Comparison of ENCODE assay signal across 15 cellular contexts in genomic region chr9:129185991-129186390, GRCh38. TPM values are rescaled to one million over a fixed set of nuclear protein-coding genes. Genes with fewer than 3 reads are reported as not detected.
DNase-seq lines count a peak whose midpoint lies in the region; ATAC-seq and TF ChIP-seq lines count a peak whose summit lies in the region.
"Had no signal": no experiment of that assay in that cellular context is flagged by ENCODE, and none has a peak within 500 bp of the region (broad histone marks: within the 10 kb centered on the region; RNA-seq: fewer than 3 reads in every experiment).

No MANE protein-coding gene starts in this region.

- no peak overlapping the region for H3K27ac Mint-ChIP-seq in activated CD4-positive, alpha-beta T cell treated with anti-CD3 and anti-CD28 coated beads for 36 hours
- H3K27ac Mint-ChIP-seq in CD4-positive, CD25-positive, alpha-beta regulatory T cell, result no peak overlapping the region
- no peak overlapping the region for H3K27ac Mint-ChIP-seq in stimulated activated memory B cell treated with anti-CD40 and anti-IgM and Interleukin-4, amounts not matched to agents 10 μg/mL and 1 μg/mL and 100 μg/mL, for 72 hours
- H3K27ac Mint-ChIP-seq: CD14-positive monocyte had no signal

- H3K4me3 Mint-ChIP-seq in activated CD4-positive, alpha-beta T cell treated with anti-CD3 and anti-CD28 coated beads for 36 hours, result no peak overlapping the region
- peak overlapping the region in 1 of 4 donors; percentile 52 for H3K4me3 Mint-ChIP-seq in CD4-positive, CD25-positive, alpha-beta regulatory T cell
- no peak overlapping the region for H3K4me3 Mint-ChIP-seq in stimulated activated memory B cell treated with anti-CD40 and anti-IgM and Interleukin-4, amounts not matched to agents 10 μg/mL and 1 μg/mL and 100 μg/mL, for 72 hours

- CTCF ChIA-PET in activated CD4-positive, alpha-beta T cell treated with anti-CD3 and anti-CD28 coated beads for 36 hours (lab: Charles Lee), result interaction anchor here (1.3 kb wide), 1 partner anchor 87 kb away, joined by 3 read pairs; no protein-coding TSS in a partner anchor

- no peak overlapping the region for H3K4me3 ChIP-seq in CD4-positive, CD25-positive, alpha-beta regulatory T cell (ENCODE audit: low read depth, low read length)
- no peak overlapping the region for H3K4me3 ChIP-seq in epithelial cell of esophagus (ENCODE audit: low read length)
- H3K4me3 ChIP-seq: Peyer's patch, skin epidermis, uterus had no signal

- H3K9me3 ChIP-seq in CD4-positive, CD25-positive, alpha-beta regulatory T cell (ENCODE audit: control insufficient read depth in 2 of 2, low read length in 2 of 2), result no peaks in the 10 kb centered on the region
- H3K9me3 ChIP-seq: Peyer's patch, uterus had no signal

- H3K27me3 Mint-ChIP-seq in activated CD4-positive, alpha-beta T cell treated with anti-CD3 and anti-CD28 coated beads for 36 hours, result no peaks in the 10 kb centered on the region
- no peaks in the 10 kb centered on the region for H3K27me3 Mint-ChIP-seq in CD4-positive, CD25-positive, alpha-beta regulatory T cell
- H3K27me3 Mint-ChIP-seq in stimulated activated memory B cell treated with anti-CD40 and anti-IgM and Interleukin-4, amounts not matched to agents 10 μg/mL and 1 μg/mL and 100 μg/mL, for 72 hours, result peaks cover 27% of the 10 kb centered on the region

- TF ChIP-seq CTCF in epithelial cell of esophagus (IDR thresholded peaks at IDR 0.05; ENCODE audit: insufficient read depth, low read depth, low read length, missing control alignments), result no peak

- no peaks in the 10 kb centered on the region for H3K36me3 Mint-ChIP-seq in activated CD4-positive, alpha-beta T cell treated with anti-CD3 and anti-CD28 coated beads for 36 hours (ENCODE audit: low read depth)
- no peaks in the 10 kb centered on the region for H3K36me3 Mint-ChIP-seq in CD4-positive, CD25-positive, alpha-beta regulatory T cell
- no peaks in the 10 kb centered on the region for H3K36me3 Mint-ChIP-seq in stimulated activated memory B cell treated with anti-CD40 and anti-IgM and Interleukin-4, amounts not matched to agents 10 μg/mL and 1 μg/mL and 100 μg/mL, for 72 hours
- H3K36me3 Mint-ChIP-seq: CD14-positive monocyte had no signal

- H3K27ac ChIP-seq in CD4-positive, CD25-positive, alpha-beta regulatory T cell (ENCODE audit: insufficient read depth, low read length, poor library complexity, severe bottlenecking), result no peak overlapping the region
- H3K27ac ChIP-seq: Peyer's patch, skin epidermis, uterus had no signal

- H3K4me1 Mint-ChIP-seq in activated CD4-positive, alpha-beta T cell treated with anti-CD3 and anti-CD28 coated beads for 36 hours, result peaks cover 9% of the 10 kb centered on the region
- H3K4me1 Mint-ChIP-seq in CD4-positive, CD25-positive, alpha-beta regulatory T cell, result peaks cover 0 to 8% (median under 1%) of the 10 kb centered on the region in 4 donors
- no peaks in the 10 kb centered on the region for H3K4me1 Mint-ChIP-seq in stimulated activated memory B cell treated with anti-CD40 and anti-IgM and Interleukin-4, amounts not matched to agents 10 μg/mL and 1 μg/mL and 100 μg/mL, for 72 hours
- H3K4me1 Mint-ChIP-seq: CD14-positive monocyte had no signal

- H3K9me3 Mint-ChIP-seq in activated CD4-positive, alpha-beta T cell treated with anti-CD3 and anti-CD28 coated beads for 36 hours (ENCODE audit: low read depth), result no peaks in the 10 kb centered on the region
- H3K9me3 Mint-ChIP-seq in CD4-positive, CD25-positive, alpha-beta regulatory T cell, result no peaks in the 10 kb centered on the region
- H3K9me3 Mint-ChIP-seq in stimulated activated memory B cell treated with anti-CD40 and anti-IgM and Interleukin-4, amounts not matched to agents 10 μg/mL and 1 μg/mL and 100 μg/mL, for 72 hours, result no peaks in the 10 kb centered on the region

- intact Hi-C loops in activated CD4-positive, alpha-beta T cell treated with anti-CD3 and anti-CD28 coated beads for 36 hours (cut with DNase I, micrococcal nuclease), result no loop called here

- no peaks in the 10 kb centered on the region for H3K4me1 ChIP-seq in CD4-positive, CD25-positive, alpha-beta regulatory T cell (ENCODE audit: control insufficient read depth, insufficient read depth, low read length, poor library complexity, severe bottlenecking)
- H3K4me1 ChIP-seq: uterus had no signal

- peak; percentile 41 for DNase-seq in activated CD4-positive, alpha-beta T cell treated with anti-CD3 and anti-CD28 coated beads for 36 hours
- no peak for DNase-seq in activated CD4-positive, alpha-beta T cell treated with anti-CD3 and anti-CD28 coated beads for 4 hours
- DNase-seq in CD4-positive, CD25-positive, alpha-beta regulatory T cell, result peak in 1 of 3 donors; percentile 52
- DNase-seq in RPMI8226 (peak; percentile 84), epithelial cell of esophagus (ENCODE audit: low read depth) (peak; percentile 54), NCI-H1092 (lab: John Stamatoyannopoulos, UW) (no peak)
- DNase-seq: amygdala, foreskin melanocyte, NCI-H2107, Peyer's patch, uterus had no signal

- POLR2A ChIA-PET in activated CD4-positive, alpha-beta T cell treated with anti-CD3 and anti-CD28 coated beads for 36 hours (lab: Charles Lee), result interaction anchor here (0.6 kb wide), 1 partner anchor 162 kb away, joined by 5 read pairs; no protein-coding TSS in a partner anchor

- no peaks in the 10 kb centered on the region for H3K27me3 ChIP-seq in CD4-positive, CD25-positive, alpha-beta regulatory T cell (ENCODE audit: control insufficient read depth, insufficient read depth, low read length)
- H3K27me3 ChIP-seq: Peyer's patch, uterus had no signal

- H3K36me3 ChIP-seq in CD4-positive, CD25-positive, alpha-beta regulatory T cell (ENCODE audit: control insufficient read depth, insufficient read depth, low read length), result no peaks in the 10 kb centered on the region
- H3K36me3 ChIP-seq: Peyer's patch, uterus had no signal

- peak; percentile 78 for ATAC-seq in activated CD4-positive, alpha-beta T cell treated with anti-CD3 and anti-CD28 coated beads for 36 hours
- ATAC-seq in CD4-positive, CD25-positive, alpha-beta regulatory T cell (ENCODE audit: low read depth in 2 of 2), result peak; percentile 26 to 43
- ATAC-seq in HG02623 (IDR thresholded peaks at IDR 0.05; ENCODE audit: unreplicated experiment), result no peak
- no peak for ATAC-seq in stimulated activated memory B cell treated with anti-CD40 and anti-IgM and Interleukin-4, amounts not matched to agents 10 μg/mL and 1 μg/mL and 100 μg/mL, for 72 hours

RNA-seq across cellular contexts. Expression of gene IER5L, which starts 7.9 kb away (rescaled TPM):
- total RNA-seq in activated CD4-positive, alpha-beta T cell treated with anti-CD3 and anti-CD28 coated beads for 36 hours, result 1 to 10 TPM; 2.6 to 2.8 TPM
- total RNA-seq in CD4-positive, CD25-positive, alpha-beta regulatory T cell, result 2.7 TPM
- polyA plus RNA-seq in CD4-positive, CD25-positive, alpha-beta regulatory T cell, result not detected

Comparison
In these comparisons a context has a peak if more than half of its experiments do, and no peak if none do; other contexts are left out.
1. DNase-seq: peak in activated CD4-positive, alpha-beta T cell treated with anti-CD3 and anti-CD28 coated beads for 36 hours (single experiment), RPMI8226 (single experiment) and epithelial cell of esophagus (single experiment); none in activated CD4-positive, alpha-beta T cell treated with anti-CD3 and anti-CD28 coated beads for 4 hours (0 of 2) and NCI-H1092 (single experiment).
2. ATAC-seq: peak in activated CD4-positive, alpha-beta T cell treated with anti-CD3 and anti-CD28 coated beads for 36 hours (single experiment) and CD4-positive, CD25-positive, alpha-beta regulatory T cell (2 of 2); none in HG02623 (single experiment) and stimulated activated memory B cell treated with anti-CD40 and anti-IgM and Interleukin-4, amounts not matched to agents 10 μg/mL and 1 μg/mL and 100 μg/mL, for 72 hours (single experiment).